In genomic region chr11:116093481-116093880, GRCh38 we compare ENCODE assay signal across 19 cellular contexts.
"Had no signal": no experiment of that assay in that cellular context is flagged by ENCODE, and none has a peak within 500 bp of the region (broad histone marks: within the 10 kb centered on the region; RNA-seq: fewer than 3 reads in every experiment).

No MANE protein-coding gene starts in this region.

- FAIRE-seq: RCC 7860 had no signal

- H3K4me3 ChIP-seq: SJSA1, SK-N-MC had no signal

- H3K27ac ChIP-seq: SJSA1, SK-N-MC had no signal

- H3K36me3 ChIP-seq: SJSA1 had no signal

- DNase-seq: Karpas-422, KBM-7, MV-4-11, NCI-H1048, NCI-H1105, NCI-H1436 treated with DMSO at 0.1 percent for 48 hours, NCI-H1694, NCI-H187 treated with DMSO at 0.1 percent for 48 hours, NCI-H2029 treated with DMSO at 0.1 percent for 48 hours, NCI-H2171 treated with DMSO at 0.1 percent for 48 hours, NCI-H345, NCI-H446 treated with DMSO at 0.1 percent for 48 hours, NCI-H526, Right ventricle myocardium superior, RPMI8226, SIG-M5 had no signal

- H3K27me3 ChIP-seq: SJSA1 had no signal

- H3K4me1 ChIP-seq: SJSA1 had no signal

- H3K9me3 ChIP-seq: SJSA1 had no signal
